In genomic region chr12:46004715-46005114, GRCh38 we compare ENCODE assay signal across 31 cellular contexts.
"Had no signal": no experiment of that assay in that cellular context is flagged by ENCODE, and none has a peak within 500 bp of the region (broad histone marks: within the 10 kb centered on the region; RNA-seq: fewer than 3 reads in every experiment).

No MANE protein-coding gene starts in this region.

- H3K27ac ChIP-seq: adrenal gland, body of pancreas, brain microvascular endothelial cell, breast epithelium, VCaP had no signal

- H3K4me1 ChIP-seq: adrenal gland, body of pancreas, breast epithelium had no signal

- ATAC-seq: activated CD8-positive, alpha-beta T cell treated with anti-CD3 and anti-CD28 coated beads for 36 hours; activated naive CD4-positive, alpha-beta T cell treated with anti-CD3 and anti-CD28 coated beads, Interleukin-2, amount 50 U/mL, for 72 hours; activated T-cell treated with anti-CD3 and anti-CD28 coated beads, Interleukin-2, amount 50 U/mL, for 4 hours; activated T-cell treated with anti-CD3 and anti-CD28 coated beads, Interleukin-2, amount 50 U/mL, for 72 hours; activated T-helper 17 cell treated with anti-CD3 and anti-CD28 coated beads, Interleukin-2, amount 50 U/mL, for 72 hours; body of pancreas had no signal

- H3K4me3 ChIP-seq: adrenal gland, body of pancreas, breast epithelium had no signal

- DNase-seq: activated B cell treated with CpG ODN at 0.5 μM for 24 hours; activated CD4-positive, alpha-beta memory T cell treated with anti-CD3 and anti-CD28 coated beads for 36 hours; activated CD4-positive, alpha-beta T cell treated with anti-CD3 and anti-CD28 coated beads for 4 hours; activated CD4-positive, alpha-beta T cell treated with anti-CD3 and anti-CD28 coated beads, Interleukin-2, amount 50 U/mL, for 1 hour; activated CD4-positive, alpha-beta T cell treated with anti-CD3 and anti-CD28 coated beads, Interleukin-2, amount 50 U/mL, for 4 hours; activated CD4-positive, CD25-positive, alpha-beta regulatory T cell treated with anti-CD3 and anti-CD28 coated beads, Interleukin-2, amount 50 U/mL, for 72 hours; activated CD8-positive, alpha-beta memory T cell treated with anti-CD3 and anti-CD28 coated beads, Interleukin-2, amount 50 U/mL, for 4 hours; activated CD8-positive, alpha-beta T cell treated with anti-CD3 and anti-CD28 coated beads for 36 hours; activated effector memory CD4-positive, alpha-beta T cell treated with anti-CD3 and anti-CD28 coated beads, Interleukin-2, amount 50 U/mL, for 16 hours; activated gamma-delta T cell treated with Interleukin-2 at 50 U/mL for 16 hours; activated naive CD4-positive, alpha-beta T cell; activated naive CD4-positive, alpha-beta T cell treated with anti-CD3 and anti-CD28 coated beads for 36 hours; activated naive CD4-positive, alpha-beta T cell treated with anti-CD3 and anti-CD28 coated beads, Interleukin-2, amount 50 U/mL, for 16 hours; activated naive CD8-positive, alpha-beta T cell treated with anti-CD3 and anti-CD28 coated beads for 36 hours; activated T-cell treated with anti-CD3 and anti-CD28 coated beads for 4 hours; activated T-cell treated with anti-CD3 and anti-CD28 coated beads, Interleukin-2, amount 50 U/mL, for 1 hour; activated T-cell treated with anti-CD3 and anti-CD28 coated beads, Interleukin-2, amount 50 U/mL, for 4 hours; activated T-cell treated with anti-CD3 and anti-CD28 coated beads, Interleukin-2, amount 50 U/mL, for 72 hours; adrenal gland; aorta; body of pancreas; brain microvascular endothelial cell; central memory CD4-positive, alpha-beta T cell; T-helper 9 cell had no signal

- FAIRE-seq: astrocyte, colon, TTC549 had no signal

- H3K9me3 ChIP-seq: adrenal gland, body of pancreas, breast epithelium had no signal

- H3K27me3 ChIP-seq: adrenal gland, body of pancreas, brain microvascular endothelial cell, breast epithelium had no signal

- H3K36me3 ChIP-seq: adrenal gland, brain microvascular endothelial cell, breast epithelium had no signal
